Comparison of ENCODE assay signal across 15 cellular contexts in genomic region chr5:32785639-32786216, GRCh38.
DNase-seq lines count a peak whose midpoint lies in the region; ATAC-seq, FAIRE-seq and TF ChIP-seq lines count a peak whose summit lies in the region.
"Had no signal": no experiment of that assay in that cellular context is flagged by ENCODE, and none has a peak within 500 bp of the region (broad histone marks: within the 10 kb centered on the region; RNA-seq: fewer than 3 reads in every experiment).

No MANE protein-coding gene starts in this region.

- H3K36me3 ChIP-seq in MG63 = no peaks in the 10 kb centered on the region

- FAIRE-seq in H54 (lab: Jason Lieb, UNC) (peak; percentile 11), urothelium cell line (lab: Jason Lieb, UNC) (peak; percentile 63)
- FAIRE-seq: K562 had no signal

- no peak for TF ChIP-seq POLR2A in H54 (IDR thresholded peaks at IDR 0.05; ENCODE audit: low read depth, low read length)

- peak; percentile 62 for ATAC-seq in SK-N-SH treated with all-trans-retinoic acid at 6 μM for 48 hours
- ATAC-seq: K562 had no signal

- TF ChIP-seq CTCF in foreskin fibroblast (IDR thresholded peaks at IDR 0.05; ENCODE audit: low read depth, low read length) = no peak

- no peaks in the 10 kb centered on the region; the same call in 1 of the 2 replicates for H3K27me3 ChIP-seq in MG63
- H3K27me3 ChIP-seq: hepatocyte had no signal

- DNase-seq in H54 (ENCODE audit: insufficient read length, low spot score) (no peak), foreskin fibroblast (peak; percentile 47 to 64), urothelium cell line (ENCODE audit: low spot score) (peak; percentile 64), MG63 (no peak), NCI-H524 treated with DMSO at 0.1 percent for 48 hours (lab: John Stamatoyannopoulos, UW) (no peak), MV-4-11 (lab: John Stamatoyannopoulos, UW) (no peak)
- DNase-seq: activated CD4-positive, alpha-beta T cell treated with anti-CD3 and anti-CD28 coated beads for 48 hours; activated gamma-delta T cell treated with Interleukin-2 at 50 U/mL for 16 hours; dermis blood vessel endothelial cell; NCI-H2227 treated with DMSO at 0.1 percent for 48 hours; SHP77 had no signal

- H3K9me3 ChIP-seq in MG63 = no peaks in the 10 kb centered on the region; the same call in 1 of the 2 replicates

- H3K4me3 ChIP-seq in foreskin fibroblast (ENCODE audit: low read depth in 1 of 2, low read length in 2 of 2) (no peak overlapping the region), MG63 (no peak overlapping the region)
- H3K4me3 ChIP-seq: hepatocyte, K562, smooth muscle cell had no signal

TF ChIP-seq in SK-N-SH treated with all-trans-retinoic acid at 6 μM for 48 hours, 23 proteins besides CTCF, POLR2A, EP300 and RAD21:
- no peak for TF ChIP-seq PPARA (CRISPR knock-in tag; IDR thresholded peaks at IDR 0.05; ENCODE audit: borderline replicate concordance)
- no peak for TF ChIP-seq ZNF70 (CRISPR knock-in tag; IDR thresholded peaks at IDR 0.05)
- TF ChIP-seq CSDC2 (CRISPR knock-in tag; IDR thresholded peaks at IDR 0.05) = no peak
- TF ChIP-seq ARNTL (CRISPR knock-in tag; IDR thresholded peaks at IDR 0.05; ENCODE audit: borderline replicate concordance, low read depth) = no peak
- no peak for TF ChIP-seq ZNF8 (CRISPR knock-in tag; IDR thresholded peaks at IDR 0.05)
- TF ChIP-seq TOX (CRISPR knock-in tag; IDR thresholded peaks at IDR 0.05; ENCODE audit: borderline replicate concordance) = no peak
- TF ChIP-seq SNAI2 (CRISPR knock-in tag; IDR thresholded peaks at IDR 0.05) = no peak
- TF ChIP-seq, protein P1, sequence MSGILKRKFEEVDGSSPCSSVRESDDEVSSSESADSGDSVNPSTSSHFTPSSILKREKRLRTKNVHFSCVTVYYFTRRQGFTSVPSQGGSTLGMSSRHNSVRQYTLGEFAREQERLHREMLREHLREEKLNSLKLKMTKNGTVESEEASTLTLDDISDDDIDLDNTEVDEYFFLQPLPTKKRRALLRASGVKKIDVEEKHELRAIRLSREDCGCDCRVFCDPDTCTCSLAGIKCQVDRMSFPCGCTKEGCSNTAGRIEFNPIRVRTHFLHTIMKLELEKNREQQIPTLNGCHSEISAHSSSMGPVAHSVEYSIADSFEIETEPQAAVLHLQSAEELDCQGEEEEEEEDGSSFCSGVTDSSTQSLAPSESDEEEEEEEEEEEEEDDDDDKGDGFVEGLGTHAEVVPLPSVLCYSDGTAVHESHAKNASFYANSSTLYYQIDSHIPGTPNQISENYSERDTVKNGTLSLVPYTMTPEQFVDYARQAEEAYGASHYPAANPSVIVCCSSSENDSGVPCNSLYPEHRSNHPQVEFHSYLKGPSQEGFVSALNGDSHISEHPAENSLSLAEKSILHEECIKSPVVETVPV (CRISPR knock-in tag; IDR thresholded peaks at IDR 0.05) = no peak
- TF ChIP-seq BACH2 (CRISPR knock-in tag; IDR thresholded peaks at IDR 0.05; ENCODE audit: borderline replicate concordance) = no peak
- TF ChIP-seq ZFP30 (CRISPR knock-in tag; IDR thresholded peaks at IDR 0.05) = no peak
- TF ChIP-seq, protein P2, sequence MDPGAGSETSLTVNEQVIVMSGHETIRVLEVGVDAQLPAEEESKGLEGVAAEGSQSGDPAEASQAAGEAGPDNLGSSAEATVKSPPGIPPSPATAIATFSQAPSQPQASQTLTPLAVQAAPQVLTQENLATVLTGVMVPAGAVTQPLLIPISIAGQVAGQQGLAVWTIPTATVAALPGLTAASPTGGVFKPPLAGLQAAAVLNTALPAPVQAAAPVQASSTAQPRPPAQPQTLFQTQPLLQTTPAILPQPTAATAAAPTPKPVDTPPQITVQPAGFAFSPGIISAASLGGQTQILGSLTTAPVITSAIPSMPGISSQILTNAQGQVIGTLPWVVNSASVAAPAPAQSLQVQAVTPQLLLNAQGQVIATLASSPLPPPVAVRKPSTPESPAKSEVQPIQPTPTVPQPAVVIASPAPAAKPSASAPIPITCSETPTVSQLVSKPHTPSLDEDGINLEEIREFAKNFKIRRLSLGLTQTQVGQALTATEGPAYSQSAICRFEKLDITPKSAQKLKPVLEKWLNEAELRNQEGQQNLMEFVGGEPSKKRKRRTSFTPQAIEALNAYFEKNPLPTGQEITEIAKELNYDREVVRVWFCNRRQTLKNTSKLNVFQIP (CRISPR knock-in tag; IDR thresholded peaks at IDR 0.05; ENCODE audit: borderline replicate concordance, low read depth) = no peak
- TF ChIP-seq RARB (CRISPR knock-in tag; IDR thresholded peaks at IDR 0.05) = no peak

Comparison
In these comparisons a context has a peak if more than half of its experiments do, and no peak if none do; other contexts are left out.
1. DNase-seq: peak in foreskin fibroblast (2 of 2) and urothelium cell line (single experiment); none in H54 (single experiment), MG63 (single experiment), NCI-H524 treated with DMSO at 0.1 percent for 48 hours (single experiment) and MV-4-11 (single experiment).